Comparison of ENCODE assay signal across 20 cellular contexts in genomic region chr16:12618515-12618914, GRCh38.
"Had no signal": no experiment of that assay in that cellular context is flagged by ENCODE, and none has a peak within 500 bp of the region (broad histone marks: within the 10 kb centered on the region; RNA-seq: fewer than 3 reads in every experiment).

No MANE protein-coding gene starts in this region.

- H3K36me3 ChIP-seq: brain microvascular endothelial cell, right atrium auricular region, suprapubic skin, upper lobe of right lung had no signal

- H3K4me3 ChIP-seq: mucosa of descending colon, right atrium auricular region, smooth muscle cell, suprapubic skin, upper lobe of right lung had no signal

- H3K27me3 ChIP-seq: brain microvascular endothelial cell, right atrium auricular region, suprapubic skin, upper lobe of right lung had no signal

- DNase-seq: activated CD4-positive, alpha-beta memory T cell treated with anti-CD3 and anti-CD28 coated beads for 36 hours; activated CD4-positive, alpha-beta T cell treated with anti-CD3 and anti-CD28 coated beads for 36 hours; activated T-cell treated with anti-CD3 and anti-CD28 coated beads, Interleukin-2, amount 50 U/mL, for 4 hours; anterior cingulate cortex; brain microvascular endothelial cell; cortex of kidney; effector memory CD4-positive, alpha-beta T cell; foreskin melanocyte; head of caudate nucleus; mammary epithelial cell; mucosa of descending colon; naive thymus-derived CD8-positive, alpha-beta T cell; stimulated activated CD4-positive, alpha-beta T cell treated with anti-CD3 and anti-CD28 coated beads, Interleukin-4, amount 100 ng/mL, for 4 hours; stimulated activated CD8-positive, alpha-beta memory T cell treated with anti-CD3 and anti-CD28 coated beads, Interleukin-4, amount 100 ng/mL, for 48 hours; stimulated activated naive CD8-positive, alpha-beta T cell treated with anti-CD3 and anti-CD28 coated beads, Interleukin-15, Interleukin-2, amounts not matched to agents 100 U/mL and 50 U/mL, for 24 hours; T-helper 17 cell; upper lobe of right lung had no signal
